In the genomic region with DNA sequence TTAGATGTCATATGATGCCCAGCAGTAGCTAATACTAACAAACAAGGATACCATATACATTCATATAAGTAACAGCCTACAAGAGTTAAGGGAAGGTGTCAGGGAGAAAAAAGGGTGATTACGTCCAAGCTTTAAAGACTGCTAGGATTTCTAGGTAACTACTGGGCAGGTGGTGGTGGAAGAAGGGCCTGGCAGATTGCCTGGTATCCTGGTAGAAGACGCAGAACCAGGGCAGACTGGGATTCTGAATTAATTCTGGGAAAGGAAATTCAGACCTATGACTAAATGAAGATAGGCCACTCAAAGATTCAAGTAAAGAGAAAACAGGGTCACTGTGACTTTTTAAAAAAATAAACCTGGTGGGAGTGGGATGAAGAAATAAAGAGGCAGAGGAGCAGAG, we compare ENCODE assay signal across 29 cellular contexts. TPM values are rescaled to one million over a fixed set of nuclear protein-coding genes. Genes with fewer than 3 reads are reported as not detected.
"Had no signal": no experiment of that assay in that cellular context is flagged by ENCODE, and none has a peak within 500 bp of the region (broad histone marks: within the 10 kb centered on the region; RNA-seq: fewer than 3 reads in every experiment).

No MANE protein-coding gene starts in this region.

- H3K27me3 ChIP-seq: adrenal gland, breast epithelium, Peyer's patch had no signal

- ATAC-seq: activated CD8-positive, alpha-beta T cell treated with anti-CD3 and anti-CD28 coated beads, Interleukin-2, amount 10 ng/mL, durations not matched to agents 7 days and 5 days; WTC11 had no signal

- H3K9ac ChIP-seq: KMS-11 had no signal

- H3K4me3 ChIP-seq: adrenal gland, breast epithelium, Peyer's patch had no signal

- H3K27ac Mint-ChIP-seq: activated CD8-positive, alpha-beta T cell treated with anti-CD3 and anti-CD28 coated beads, Interleukin-2, amount 10 ng/mL, durations not matched to agents 7 days and 5 days; activated naive CD4-positive, alpha-beta T cell treated with anti-CD3 and anti-CD28 coated beads for 36 hours; activated naive CD8-positive, alpha-beta T cell; T-helper 1 cell treated with Interleukin-12 subunit alpha and Interleukin-12 subunit beta and Interleukin-4 antibody, amounts not matched to agents 30 μg/mL and 1 μg/mL, for 36 hours; WTC11 had no signal

- DNase-seq: activated CD4-positive, alpha-beta T cell treated with anti-CD3 and anti-CD28 coated beads for 48 hours; activated CD4-positive, alpha-beta T cell treated with anti-CD3 and anti-CD28 coated beads, Interleukin-2, amount 50 U/mL, for 4 hours; activated CD4-positive, CD25-positive, alpha-beta regulatory T cell treated with anti-CD3 and anti-CD28 coated beads, Interleukin-2, amount 50 U/mL, for 72 hours; activated CD8-positive, alpha-beta memory T cell treated with anti-CD3 and anti-CD28 coated beads, Interleukin-2, amount 50 U/mL, for 48 hours; activated CD8-positive, alpha-beta T cell treated with anti-CD3 and anti-CD28 coated beads, Interleukin-2, amount 10 ng/mL, durations not matched to agents 7 days and 5 days; activated gamma-delta T cell; activated naive CD4-positive, alpha-beta T cell treated with anti-CD3 and anti-CD28 coated beads for 36 hours; activated T-cell treated with anti-CD3 and anti-CD28 coated beads, Interleukin-2, amount 50 U/mL, for 1 hour; adrenal gland; aorta; MV-4-11; NCI-H1092 treated with DMSO at 0.1 percent for 48 hours; NCI-H1417 treated with DMSO at 0.1 percent for 48 hours; NCI-H1694; NCI-H2029; NCI-H226; NCI-H510A; NCI-H526 treated with DMSO at 0.1 percent for 48 hours; NCI-H82; Peyer's patch; SHP77; T-helper 9 cell had no signal

- H3K9me3 ChIP-seq: adrenal gland, breast epithelium, Peyer's patch had no signal

- H3K36me3 ChIP-seq: breast epithelium had no signal

- H3K4me1 ChIP-seq: adrenal gland, breast epithelium had no signal

- H3K4me3 Mint-ChIP-seq: activated CD8-positive, alpha-beta T cell treated with anti-CD3 and anti-CD28 coated beads, Interleukin-2, amount 10 ng/mL, durations not matched to agents 7 days and 5 days; activated naive CD4-positive, alpha-beta T cell treated with anti-CD3 and anti-CD28 coated beads for 36 hours; activated naive CD8-positive, alpha-beta T cell; T-helper 1 cell treated with Interleukin-12 subunit alpha and Interleukin-12 subunit beta and Interleukin-4 antibody, amounts not matched to agents 30 μg/mL and 1 μg/mL, for 36 hours; WTC11 had no signal

- H3K27ac ChIP-seq: adrenal gland, breast epithelium, KMS-11, Peyer's patch had no signal

- H3K9me3 Mint-ChIP-seq: activated naive CD4-positive, alpha-beta T cell treated with anti-CD3 and anti-CD28 coated beads for 36 hours; T-helper 1 cell treated with Interleukin-12 subunit alpha and Interleukin-12 subunit beta and Interleukin-4 antibody, amounts not matched to agents 30 μg/mL and 1 μg/mL, for 36 hours had no signal

- H3K27me3 Mint-ChIP-seq: activated naive CD8-positive, alpha-beta T cell had no signal

- H3K4me2 ChIP-seq: KMS-11 had no signal

RNA-seq across cellular contexts. Expression of a gene that starts 36.9 kb away (rescaled TPM):
- total RNA-seq: activated CD8-positive, alpha-beta T cell treated with anti-CD3 and anti-CD28 coated beads, Interleukin-2, amount 10 ng/mL, durations not matched to agents 7 days and 5 days; activated naive CD4-positive, alpha-beta T cell treated with anti-CD3 and anti-CD28 coated beads for 36 hours; adrenal gland; aorta; breast epithelium; MCF 10A; Peyer's patch; SK-MEL-5; WTC11 had no signal
